In genomic region chr2:191226196-191226595, GRCh38 we compare ENCODE assay signal across 27 cellular contexts. TPM values are rescaled to one million over a fixed set of nuclear protein-coding genes. Genes with fewer than 3 reads are reported as not detected.
DNase-seq lines count a peak whose midpoint lies in the region; ATAC-seq, FAIRE-seq and TF ChIP-seq lines count a peak whose summit lies in the region.
"Had no signal": no experiment of that assay in that cellular context is flagged by ENCODE, and none has a peak within 500 bp of the region (broad histone marks: within the 10 kb centered on the region; RNA-seq: fewer than 3 reads in every experiment).

No MANE protein-coding gene starts in this region.

- H3K27ac ChIP-seq in ACC112 (ENCODE audit: low read depth, low read length) (no peak overlapping the region), mesenchymal stem cell (ENCODE audit: low read length, poor library complexity, severe bottlenecking) (no peak overlapping the region), transverse colon (no peak overlapping the region)
- H3K27ac ChIP-seq: cardiac muscle cell, neutrophil, Peyer's patch, prostate gland, tibial nerve had no signal

- TF ChIP-seq EP300 in transverse colon (IDR thresholded peaks at IDR 0.05; ENCODE audit: low read depth): no peak

- no peak overlapping the region for H3K4me2 ChIP-seq in mesenchymal stem cell (ENCODE audit: low read length, poor library complexity, severe bottlenecking)

- FAIRE-seq in frontal cortex (lab: Jason Lieb, UNC): no peak

- ATAC-seq in left colon: no peak
- ATAC-seq: activated CD4-positive, alpha-beta T cell treated with anti-CD3 and anti-CD28 coated beads for 36 hours; activated CD8-positive, alpha-beta T cell treated with anti-CD3 and anti-CD28 coated beads, Interleukin-2, amount 10 ng/mL, durations not matched to agents 7 days and 5 days; effector memory CD8-positive, alpha-beta T cell; naive thymus-derived CD4-positive, alpha-beta T cell had no signal

- TF ChIP-seq POLR2A in transverse colon (IDR thresholded peaks at IDR 0.05): no peak

- no peaks in the 10 kb centered on the region for H3K79me2 ChIP-seq in ACC112 (ENCODE audit: control insufficient read depth, insufficient read depth, low read length, unreplicated experiment)

- no peak overlapping the region for H3K23ac ChIP-seq in mesenchymal stem cell (ENCODE audit: low read length in 2 of 2)

- H2AK5ac ChIP-seq in mesenchymal stem cell (ENCODE audit: low read length, severe bottlenecking): no peak overlapping the region

- no peak for TF ChIP-seq CTCF in astrocyte of the spinal cord (IDR thresholded peaks at IDR 0.05; ENCODE audit: low read depth, low read length)
- no peak for TF ChIP-seq CTCF in transverse colon (IDR thresholded peaks at IDR 0.05)

- 71% methylated on average over 1 of the region's 2 CpGs for whole genome bisulfite sequencing in mesenchymal stem cell
- WGBS in transverse colon (ENCODE audit: low coverage in 1 of 2), 2 donors: 69 to 78% methylated on average over 2 of the region's 2 CpGs

- H2BK5ac ChIP-seq in mesenchymal stem cell (ENCODE audit: low read depth, low read length, poor library complexity, severe bottlenecking): no peak overlapping the region

- H3K9ac ChIP-seq in mesenchymal stem cell (ENCODE audit: low read length): peak overlapping the region; percentile 23

- H4K91ac ChIP-seq in mesenchymal stem cell (ENCODE audit: low read length): no peak overlapping the region

- no peak overlapping the region for H3K14ac ChIP-seq in mesenchymal stem cell (ENCODE audit: low read length in 2 of 2)

- H2AFZ ChIP-seq in ACC112 (ENCODE audit: low read length, unreplicated experiment): peak overlapping the region; percentile 34
- no peak overlapping the region for H2AFZ ChIP-seq in mesenchymal stem cell (ENCODE audit: low read depth, low read length)

- H3K4me3 ChIP-seq in ACC112 (ENCODE audit: low read depth, low read length): no peak overlapping the region
- no peak overlapping the region for H3K4me3 ChIP-seq in astrocyte of the spinal cord (ENCODE audit: low read depth, low read length)
- no peak overlapping the region for H3K4me3 ChIP-seq in mesenchymal stem cell (ENCODE audit: insufficient read depth in 1 of 2, low read depth in 1 of 2, low read length in 2 of 2)
- H3K4me3 ChIP-seq in transverse colon: no peak overlapping the region
- H3K4me3 ChIP-seq: cardiac muscle cell, Peyer's patch, prostate gland, tibial nerve had no signal

- H3K79me1 ChIP-seq in mesenchymal stem cell (replicated peaks; ENCODE audit: low read length, poor library complexity, severe bottlenecking): no peaks in the 10 kb centered on the region

- no peaks in the 10 kb centered on the region for H3K27me3 ChIP-seq in ACC112 (ENCODE audit: insufficient read depth, low read length)
- H3K27me3 ChIP-seq in mesenchymal stem cell (ENCODE audit: control insufficient read depth in 1 of 2, insufficient read depth in 1 of 2, low read length in 2 of 2): no peaks in the 10 kb centered on the region
- no peaks in the 10 kb centered on the region for H3K27me3 ChIP-seq in transverse colon
- H3K27me3 ChIP-seq: cardiac muscle cell, neutrophil, Peyer's patch, tibial nerve had no signal

- intact Hi-C loops in left colon (cut with DNase I, micrococcal nuclease): no loop called here
- intact Hi-C loops in transverse colon (cut with DNase I; ENCODE audit: low total_unique reads): no loop called here

- H2BK120ac ChIP-seq in mesenchymal stem cell (ENCODE audit: low read depth, low read length): no peak overlapping the region

- no peak overlapping the region for H3K4ac ChIP-seq in mesenchymal stem cell (ENCODE audit: low read depth in 1 of 2, low read length in 2 of 2)

- H3K4me1 ChIP-seq in ACC112 (ENCODE audit: control insufficient read depth, insufficient read depth, low read length, unreplicated experiment): peaks cover 47% of the 10 kb centered on the region
- peaks cover 7% of the 10 kb centered on the region for H3K4me1 ChIP-seq in mesenchymal stem cell (ENCODE audit: control insufficient read depth, insufficient read depth, low read depth, low read length)
- peaks cover 0 to 4% (median 0%) of the 10 kb centered on the region in 4 donors for H3K4me1 ChIP-seq in transverse colon
- H3K4me1 ChIP-seq: Peyer's patch, prostate gland had no signal

- H3K9me3 ChIP-seq in mesenchymal stem cell (ENCODE audit: control insufficient read depth, low read length) (no peaks in the 10 kb centered on the region), transverse colon (no peaks in the 10 kb centered on the region)
- H3K9me3 ChIP-seq: neutrophil, Peyer's patch, prostate gland, tibial nerve had no signal

- DNase-seq in GM03348 (ENCODE audit: low spot score) (peak; percentile 16), astrocyte of the spinal cord (ENCODE audit: low read depth, low spot score) (peak; percentile 53), mesenchymal stem cell (no peak), left colon (no peak), frontal cortex (ENCODE audit: low spot score in 2 of 2) (no peak), transverse colon (no peak)
- DNase-seq: activated CD4-positive, alpha-beta T cell treated with anti-CD3 and anti-CD28 coated beads for 36 hours; activated CD8-positive, alpha-beta T cell treated with anti-CD3 and anti-CD28 coated beads, Interleukin-2, amount 10 ng/mL, durations not matched to agents 7 days and 5 days; amygdala; C1 segment of cervical spinal cord; cortex of kidney; effector memory CD8-positive, alpha-beta T cell; GF-D8; immature natural killer cell; naive thymus-derived CD4-positive, alpha-beta T cell; NCI-H748 treated with DMSO at 0.1 percent for 48 hours; Peyer's patch; SIG-M5; stimulated activated CD4-positive, alpha-beta T cell treated with anti-CD3 and anti-CD28 coated beads, Interleukin-15, amount 100 ng/mL, for 24 hours; stimulated activated CD4-positive, alpha-beta T cell treated with anti-CD3 and anti-CD28 coated beads, Interleukin-4, amount 100 ng/mL, for 4 hours; SW 1271; T-helper 9 cell had no signal

- no peak overlapping the region for H4K8ac ChIP-seq in mesenchymal stem cell (ENCODE audit: low read length)

- in situ Hi-C loops in astrocyte of the spinal cord (cut with HindIII; ENCODE audit: low sequenced_read_pairs): no loop called here
- in situ Hi-C loops in transverse colon (cut with MboI; ENCODE audit: low pct_ligation_motif_present in 1 of 4, low pct_unique_long_range_greater_than_20kb in 1 of 4, low sequenced_read_pairs in 3 of 4): loop anchor here in 1 of 4 donors (10.0 kb wide), 1 partner anchor 279 kb away; no protein-coding TSS in a partner anchor

- no peak overlapping the region for H3K18ac ChIP-seq in mesenchymal stem cell (ENCODE audit: low read depth in 1 of 2, low read length in 2 of 2)

- no peak overlapping the region for H2BK15ac ChIP-seq in mesenchymal stem cell (ENCODE audit: low read depth, poor library complexity, severe bottlenecking)

- H2BK12ac ChIP-seq in mesenchymal stem cell (ENCODE audit: low read length in 2 of 2): no peak overlapping the region

- H3K36me3 ChIP-seq in ACC112 (ENCODE audit: insufficient read depth, low read length): no peaks in the 10 kb centered on the region
- no peaks in the 10 kb centered on the region for H3K36me3 ChIP-seq in mesenchymal stem cell (ENCODE audit: control insufficient read depth in 1 of 2, insufficient read depth in 2 of 2, low read depth in 1 of 2, low read length in 2 of 2)
- no peaks in the 10 kb centered on the region for H3K36me3 ChIP-seq in transverse colon
- H3K36me3 ChIP-seq: cardiac muscle cell, neutrophil, Peyer's patch, prostate gland, tibial nerve had no signal

RNA-seq across cellular contexts. Expression of gene MYO1B, which starts 19.0 kb away (rescaled TPM):
- 35.3 TPM for polyA plus RNA-seq in mesenchymal stem cell (2013, experiment 1 of 2)
- 35.3 TPM for polyA plus RNA-seq in mesenchymal stem cell (2013, experiment 2 of 2)
- total RNA-seq in left colon (10 to 100 TPM; 62.1 to 63.2 TPM), frontal cortex (85.2 TPM), transverse colon (10 to 100 TPM; 17.9 to 37.0 (median 35.0) TPM)
- polyA plus RNA-seq: immature natural killer cell had no signal

Comparison
In these comparisons a context has a peak if more than half of its experiments do, and no peak if none do; other contexts are left out.
1. DNase-seq: peak in GM03348 (single experiment) and astrocyte of the spinal cord (single experiment); none in mesenchymal stem cell (single experiment), left colon (0 of 2), frontal cortex (0 of 2) and transverse colon (single experiment).